Comparison of ENCODE assay signal across 8 cellular contexts in genomic region chr6:161353208-161353613, GRCh38.
A peak's percentile ranks its signal among the peaks of the same experiment; 100 is the strongest.
DNase-seq lines count a peak whose midpoint lies in the region; ATAC-seq and TF ChIP-seq lines count a peak whose summit lies in the region.

No MANE protein-coding gene starts in this region.

- H3K9ac ChIP-seq in PC-3 (ENCODE audit: low read length) (no peak overlapping the region), neural progenitor cell (no peak overlapping the region)

- no peak overlapping the region for H3K27ac Mint-ChIP-seq in neural progenitor cell

- H3K36me3 Mint-ChIP-seq in neural progenitor cell = peaks cover 2% of the 10 kb centered on the region

- H2AFZ ChIP-seq in PC-3 (ENCODE audit: low read length) (no peak overlapping the region), neural progenitor cell (replicated peaks) (peak overlapping the region; percentile 90)

- H3K9me3 ChIP-seq in PC-3 (ENCODE audit: low read length) (no peaks in the 10 kb centered on the region), neural progenitor cell (ENCODE audit: low read depth) (no peaks in the 10 kb centered on the region)

- no TSS peak for BruUV-seq in PC-3 (replicated peaks; lab: Mats Ljungman, UMichigan)

- H3K27ac ChIP-seq in PC-3 (ENCODE audit: low read length) (no peak overlapping the region), neural progenitor cell (no peak overlapping the region)

- in situ Hi-C loops in G401 (cut with HindIII; ENCODE audit: low sequenced_read_pairs) = no loop called here

- H3K4me1 Mint-ChIP-seq in neural progenitor cell = peaks cover 4% of the 10 kb centered on the region

- TF ChIP-seq CTCF in PC-3 (conservative IDR thresholded peaks at IDR 0.05; ENCODE audit: low read depth, low read length) (no peak; the same call in 1 of the 2 replicates), fibroblast of mammary gland (conservative IDR thresholded peaks at IDR 0.05; ENCODE audit: control insufficient read depth, insufficient read depth, low read depth, low read length) (peak; percentile 22), neural progenitor cell (IDR thresholded peaks at IDR 0.05) (peak; percentile 46)

- H3K9me3 Mint-ChIP-seq in neural progenitor cell = peaks cover 3% of the 10 kb centered on the region

- H3K4me3 ChIP-seq in PC-3 (ENCODE audit: low read length) (no peak overlapping the region), fibroblast of mammary gland (ENCODE audit: control insufficient read depth, low read depth, low read length) (no peak overlapping the region), neural progenitor cell (no peak overlapping the region)

- H3K4me3 Mint-ChIP-seq in neural progenitor cell = no peak overlapping the region

- no peak overlapping the region for H3K4me2 ChIP-seq in PC-3 (ENCODE audit: low read length)
- H3K4me2 ChIP-seq in neural progenitor cell = no peak overlapping the region

- ATAC-seq in PC-3 (no peak), GM21528 (IDR thresholded peaks at IDR 0.05; ENCODE audit: low FRiP score, unreplicated experiment) (no peak), GM21723 (IDR thresholded peaks at IDR 0.05; ENCODE audit: unreplicated experiment) (no peak)

- DNase-seq in G401 (ENCODE audit: low spot score) (peak; percentile 13), PC-3 (peak; percentile 12), fibroblast of mammary gland (ENCODE audit: low read depth) (peak; percentile 42), neural progenitor cell (ENCODE audit: low spot score) (peak; percentile 70), NAMALWA (ENCODE audit: low spot score) (no peak)
- DNase-seq in activated CD4-positive, alpha-beta T cell treated with anti-CD3 and anti-CD28 coated beads, Interleukin-2, amount 50 U/mL, for 48 hours = no peak

- no peaks in the 10 kb centered on the region for H3K79me2 ChIP-seq in PC-3 (ENCODE audit: low read length)
- no peaks in the 10 kb centered on the region for H3K79me2 ChIP-seq in neural progenitor cell (ENCODE audit: low read depth)

- CTCF ChIA-PET in PC-3 (lab: Charles Lee) = no interaction called here

- H4K20me1 ChIP-seq in PC-3 (ENCODE audit: low read length) = no peaks in the 10 kb centered on the region
- no peaks in the 10 kb centered on the region for H4K20me1 ChIP-seq in neural progenitor cell (ENCODE audit: low read depth)

- H3K4me1 ChIP-seq in PC-3 (ENCODE audit: insufficient read depth, low read length) = no peaks in the 10 kb centered on the region
- H3K4me1 ChIP-seq in neural progenitor cell = no peaks in the 10 kb centered on the region

- H3K27me3 ChIP-seq in PC-3 (ENCODE audit: low read length) = no peaks in the 10 kb centered on the region
- H3K27me3 ChIP-seq in neural progenitor cell = no peaks in the 10 kb centered on the region

- intact Hi-C loops in PC-3 (cut with micrococcal nuclease) = no loop called here

- H3K27me3 Mint-ChIP-seq in neural progenitor cell (ENCODE audit: insufficient read depth, low read depth) = peaks cover 4% of the 10 kb centered on the region

- H3F3A ChIP-seq in PC-3 (ENCODE audit: low read length, unreplicated experiment) (no peaks in the 10 kb centered on the region), neural progenitor cell (ENCODE audit: low read depth) (no peaks in the 10 kb centered on the region)

- no peaks in the 10 kb centered on the region for H3K9me2 ChIP-seq in PC-3 (replicated peaks; ENCODE audit: low read length)

- H3K36me3 ChIP-seq in PC-3 (ENCODE audit: low read depth, low read length) (no peaks in the 10 kb centered on the region), neural progenitor cell (no peaks in the 10 kb centered on the region)

- POLR2A ChIA-PET in PC-3 (lab: Charles Lee; ENCODE audit: unreplicated experiment) = no interaction called here

Comparison
In these comparisons a context has a peak if more than half of its experiments do, and no peak if none do; other contexts are left out.
1. DNase-seq: peak in G401 (single experiment), PC-3 (single experiment), fibroblast of mammary gland (single experiment) and neural progenitor cell (single experiment); none in NAMALWA (single experiment) and activated CD4-positive, alpha-beta T cell treated with anti-CD3 and anti-CD28 coated beads, Interleukin-2, amount 50 U/mL, for 48 hours (0 of 2).